In the genomic region with DNA sequence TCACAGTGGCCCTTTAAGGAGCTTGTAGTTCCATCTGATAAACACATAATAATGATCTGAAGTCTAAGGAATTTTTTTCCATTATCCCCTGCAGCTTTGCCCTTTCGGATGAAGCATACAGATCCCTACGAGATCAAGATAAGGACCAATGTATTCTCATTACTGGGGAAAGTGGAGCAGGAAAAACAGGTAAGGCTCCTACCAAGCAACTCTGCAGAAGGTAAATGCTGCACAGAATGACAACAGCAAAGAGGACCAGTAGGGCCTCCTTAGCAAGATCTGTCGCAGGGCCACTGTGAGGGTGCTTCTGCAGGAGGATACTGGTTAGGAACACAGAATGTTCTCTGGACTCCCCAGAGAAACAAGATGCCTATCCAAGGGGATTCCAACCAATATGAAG, we compare ENCODE assay signal across 26 cellular contexts.
"Had no signal": no experiment of that assay in that cellular context is flagged by ENCODE, and none has a peak within 500 bp of the region (broad histone marks: within the 10 kb centered on the region; RNA-seq: fewer than 3 reads in every experiment).

No MANE protein-coding gene starts in this region.

- H3K36me3 Mint-ChIP-seq: stimulated activated effector memory CD8-positive, alpha-beta T cell treated with anti-CD3 and anti-CD28 coated beads, Interleukin-12 subunit alpha, Interleukin-12 subunit beta, amount 100 ng/mL, for 72 hours had no signal

- DNase-seq: dorsolateral prefrontal cortex; effector CD4-positive, alpha-beta T cell; endodermal cell; foreskin keratinocyte; glutamatergic neuron; heart right ventricle; hippocampal formation; left ventricle myocardium superior; lower lobe of right lung; natural killer cell; occipital lobe; ovary; posterior cingulate gyrus; psoas muscle; right cardiac atrium; sigmoid colon; stimulated activated CD4-positive, alpha-beta T cell treated with anti-CD3 and anti-CD28 coated beads, Interleukin-2, amount 100 ng/mL, for 24 hours; stimulated activated CD4-positive, alpha-beta T cell treated with anti-CD3 and anti-CD28 coated beads, Interleukin-4, amount 100 ng/mL, for 24 hours; stimulated activated naive CD4-positive, alpha-beta T cell treated with Interleukin-2 at 50 U/mL for 16 hours; substantia nigra; testis; tibial artery; upper lobe of left lung had no signal

- H3K4me3 Mint-ChIP-seq: endodermal cell; natural killer cell; stimulated activated effector memory CD8-positive, alpha-beta T cell treated with anti-CD3 and anti-CD28 coated beads, Interleukin-12 subunit alpha, Interleukin-12 subunit beta, amount 100 ng/mL, for 72 hours had no signal

- H3K4me1 ChIP-seq: lower lobe of right lung, sigmoid colon, testis, upper lobe of left lung had no signal

- ATAC-seq: foreskin keratinocyte; heart right ventricle; left ventricle myocardium superior; lower lobe of right lung; natural killer cell; psoas muscle; right cardiac atrium; stimulated activated effector memory CD8-positive, alpha-beta T cell treated with anti-CD3 and anti-CD28 coated beads, Interleukin-12 subunit alpha, Interleukin-12 subunit beta, amount 100 ng/mL, for 72 hours had no signal

- H3K36me3 ChIP-seq: ovary, sigmoid colon had no signal

- H3K4me1 Mint-ChIP-seq: natural killer cell had no signal

- H3K4me3 ChIP-seq: dorsolateral prefrontal cortex, esophagus muscularis mucosa, heart right ventricle, lower lobe of right lung, ovary, psoas muscle, sigmoid colon, testis, tibial artery, upper lobe of left lung had no signal

- H3K27ac Mint-ChIP-seq: endodermal cell; natural killer cell; stimulated activated effector memory CD8-positive, alpha-beta T cell treated with anti-CD3 and anti-CD28 coated beads, Interleukin-12 subunit alpha, Interleukin-12 subunit beta, amount 100 ng/mL, for 72 hours had no signal

- H3K9me3 Mint-ChIP-seq: endodermal cell; natural killer cell; stimulated activated effector memory CD8-positive, alpha-beta T cell treated with anti-CD3 and anti-CD28 coated beads, Interleukin-12 subunit alpha, Interleukin-12 subunit beta, amount 100 ng/mL, for 72 hours had no signal

- H3K27me3 ChIP-seq: dorsolateral prefrontal cortex, esophagus muscularis mucosa, foreskin keratinocyte, heart right ventricle, ovary, sigmoid colon, testis, tibial artery, upper lobe of left lung had no signal

- H3K27ac ChIP-seq: dorsolateral prefrontal cortex, epithelial cell of prostate, esophagus muscularis mucosa, foreskin keratinocyte, heart right ventricle, lower lobe of right lung, ovary, psoas muscle, sigmoid colon, testis, tibial artery, upper lobe of left lung had no signal
